8 cellular contexts compared by ENCODE assay signal in the genomic region with DNA sequence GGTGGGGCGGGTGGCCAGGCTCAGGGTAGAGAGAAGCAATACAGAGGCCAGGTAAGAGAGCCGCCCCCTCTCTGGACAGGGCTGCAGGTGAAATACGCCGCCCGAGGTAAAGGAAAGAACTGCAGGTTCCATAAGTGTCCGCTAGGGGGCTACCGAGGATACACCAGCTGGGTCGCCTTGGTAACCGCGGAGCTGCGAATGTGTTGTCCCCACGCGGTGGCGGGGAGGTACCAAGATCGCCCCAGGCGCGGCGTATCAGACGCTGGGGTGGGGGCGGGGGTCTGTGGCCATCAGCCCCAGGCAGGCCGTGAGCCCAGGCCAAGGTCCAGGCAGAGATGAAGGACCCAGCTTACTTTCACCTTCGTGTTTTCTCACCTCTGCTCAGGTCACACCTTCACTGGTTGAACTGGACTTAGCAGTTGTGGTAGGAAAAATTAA. TPM values are rescaled to one million over a fixed set of nuclear protein-coding genes. Genes with fewer than 3 reads are reported as not detected.
DNase-seq lines count a peak whose midpoint lies in the region; ATAC-seq and TF ChIP-seq lines count a peak whose summit lies in the region.

No MANE protein-coding gene starts in this region.

- H3K36me3 ChIP-seq in DND-41 (ENCODE audit: insufficient read depth, low read length), result no peaks in the 10 kb centered on the region
- no peaks in the 10 kb centered on the region for H3K36me3 ChIP-seq in HAP-1 (replicated peaks)
- H3K36me3 ChIP-seq in gastroesophageal sphincter, result no peaks in the 10 kb centered on the region
- no peaks in the 10 kb centered on the region for H3K36me3 ChIP-seq in ovary
- H3K36me3 ChIP-seq in testis (ENCODE audit: low read depth, missing control alignments), result no peaks in the 10 kb centered on the region

- H3K4me1 ChIP-seq in DND-41 (ENCODE audit: insufficient read depth, low read length) (peaks cover 10% of the 10 kb centered on the region), HAP-1 (peaks cover 2% of the 10 kb centered on the region; the same call in 1 of the 2 replicates), gastroesophageal sphincter (peaks cover 0 to 10% (median 4%) of the 10 kb centered on the region in 3 donors), ovary (ENCODE audit: insufficient read depth) (no peaks in the 10 kb centered on the region), testis (no peaks in the 10 kb centered on the region)

- H2AFZ ChIP-seq in DND-41 (ENCODE audit: low read depth, low read length), result no peak overlapping the region; the same call in 1 of the 2 replicates

- ATAC-seq in DND-41 (ENCODE audit: insufficient read depth, low read depth), result peak; percentile 91
- ATAC-seq in gastroesophageal sphincter, result peak; percentile 88

- intact Hi-C loops in ovary (cut with DNase I) (loop anchor here in 1 of 4 donors (10.0 kb wide), 1 partner anchor 604 kb away; no protein-coding TSS in a partner anchor), testis (cut with DNase I; ENCODE audit: low total_unique reads) (no loop called here)

- H3K27me3 ChIP-seq in DND-41 (ENCODE audit: insufficient read depth, low read length, poor library complexity) (no peaks in the 10 kb centered on the region), HAP-1 (ENCODE audit: low read depth) (no peaks in the 10 kb centered on the region), gastroesophageal sphincter (peaks cover 10% of the 10 kb centered on the region), ovary (no peaks in the 10 kb centered on the region), testis (no peaks in the 10 kb centered on the region)

- no peak overlapping the region for H3K27ac ChIP-seq in DND-41 (ENCODE audit: low read length)
- H3K27ac ChIP-seq in gastroesophageal sphincter, result no peak overlapping the region
- H3K27ac ChIP-seq in ovary, result no peak overlapping the region
- H3K27ac ChIP-seq in testis, result no peak overlapping the region

- TF ChIP-seq CTCF in DND-41 (IDR thresholded peaks at IDR 0.05; ENCODE audit: borderline replicate concordance, extremely low read depth, low read length, poor library complexity, severe bottlenecking) (peak; percentile 98), gastroesophageal sphincter (IDR thresholded peaks at IDR 0.05) (peak; percentile 85 to 97 (median 94)), ovary (IDR thresholded peaks at IDR 0.05) (peak; percentile 90 to 99 (median 96)), testis (IDR thresholded peaks at IDR 0.05) (peak; percentile 90 to 99 (median 97))

- H3K4me3 ChIP-seq in DND-41 (ENCODE audit: low read depth in 1 of 2, low read length in 2 of 2) (peak overlapping the region in 1 of 2 experiments; percentile 47; a peak in 2 of 4 replicates), HAP-1 (no peak overlapping the region; the same call in 1 of the 2 replicates), gastroesophageal sphincter (peak overlapping the region in 1 of 2 donors; percentile 32), ovary (peak overlapping the region; percentile 2), testis (peak overlapping the region; percentile 21 to 34)

- peak overlapping the region; percentile 78 for H3K4me2 ChIP-seq in DND-41 (ENCODE audit: insufficient read depth, low read length)

- H3K79me2 ChIP-seq in DND-41 (ENCODE audit: insufficient read depth, low read length), result no peaks in the 10 kb centered on the region

- TF ChIP-seq EP300 in gastroesophageal sphincter (IDR thresholded peaks at IDR 0.05), result no peak
- TF ChIP-seq EP300 in ovary (IDR thresholded peaks at IDR 0.05), result no peak

- 0 to 3% methylated on average over 1 to 7 of the region's 22 CpGs for WGBS in gastroesophageal sphincter (ENCODE audit: low coverage in 1 of 2), 2 donors
- WGBS in ovary, 3 donors, result 1 to 2% (median 1%) methylated on average over 14 to 22 of the region's 22 CpGs
- WGBS in testis, 2 donors, result 1 to 5% methylated on average over 6 to 20 of the region's 22 CpGs

- no peak overlapping the region for H3K9ac ChIP-seq in DND-41 (ENCODE audit: low read depth, low read length)

- in situ Hi-C loops in HAP-1 (cut with MboI; ENCODE audit: low sequenced_read_pairs), result loop anchor here (10.0 to 25.0 kb wide), 2 partner anchors 133 to 594 kb away; no protein-coding TSS in a partner anchor

- H3K9me3 ChIP-seq in DND-41 (ENCODE audit: insufficient read depth, low read length, severe bottlenecking) (no peaks in the 10 kb centered on the region), HAP-1 (no peaks in the 10 kb centered on the region), gastroesophageal sphincter (no peaks in the 10 kb centered on the region), ovary (no peaks in the 10 kb centered on the region), testis (no peaks in the 10 kb centered on the region)

- peak; percentile 87 for DNase-seq in DND-41
- peak; percentile 78 to 93 for DNase-seq in HAP-1 (ENCODE audit: low spot score in 2 of 2)
- peak; percentile 28 for DNase-seq in NCI-H1048 (lab: John Stamatoyannopoulos, UW)
- peak; percentile 88 for DNase-seq in SK-N-DZ (ENCODE audit: low spot score)
- DNase-seq in activated gamma-delta T cell treated with anti-CD3 and anti-CD28 coated beads, Interleukin-2, amount 50 U/mL, for 16 hours (ENCODE audit: low read depth), result peak; percentile 79
- DNase-seq in ovary, result peak; percentile 79 to 92 (median 85)
- peak; percentile 97 for DNase-seq in testis

- TF ChIP-seq POLR2A in gastroesophageal sphincter (IDR thresholded peaks at IDR 0.05) (no peak), ovary (IDR thresholded peaks at IDR 0.05) (peak; percentile 22), testis (IDR thresholded peaks at IDR 0.05) (no peak)

- no peaks in the 10 kb centered on the region for H4K20me1 ChIP-seq in DND-41 (ENCODE audit: insufficient read depth, low read length)

RNA-seq across cellular contexts. Expression of a gene that starts 18.4 kb away (rescaled TPM):
- 37.8 and 46.8 TPM in 2 replicates for polyA plus RNA-seq in SK-N-DZ (2014; cell fraction: cytosol; rRNA removed)
- 30.0 and 37.4 TPM in 2 replicates for polyA plus RNA-seq in SK-N-DZ (2014; cell fraction: nucleus; rRNA removed)
- total RNA-seq in gastroesophageal sphincter, result 10 to 100 TPM; 21.3 to 38.2 (median 27.3) TPM
- total RNA-seq in ovary, result 10 to 100 TPM; 29.8 to 50.0 (median 40.7) TPM
- 10 to 100 TPM; 16.7 to 25.3 TPM for polyA plus RNA-seq in ovary
- total RNA-seq in testis, result 10 to 100 TPM; 31.5 to 49.1 TPM
- polyA plus RNA-seq in testis (ENCODE audit: insufficient read depth, low read depth, low replicate concordance), result 19.9 TPM

Comparison
In these comparisons a context has a peak if more than half of its experiments do, and no peak if none do; other contexts are left out.
1. DNase-seq: peak in every context shown above with its lines; median percentile 97 in testis; 88 in SK-N-DZ; 87 in DND-41; 86 in HAP-1; 85 in ovary; 79 in activated gamma-delta T cell treated with anti-CD3 and anti-CD28 coated beads, Interleukin-2, amount 50 U/mL, for 16 hours; 28 in NCI-H1048.